In the genomic region with DNA sequence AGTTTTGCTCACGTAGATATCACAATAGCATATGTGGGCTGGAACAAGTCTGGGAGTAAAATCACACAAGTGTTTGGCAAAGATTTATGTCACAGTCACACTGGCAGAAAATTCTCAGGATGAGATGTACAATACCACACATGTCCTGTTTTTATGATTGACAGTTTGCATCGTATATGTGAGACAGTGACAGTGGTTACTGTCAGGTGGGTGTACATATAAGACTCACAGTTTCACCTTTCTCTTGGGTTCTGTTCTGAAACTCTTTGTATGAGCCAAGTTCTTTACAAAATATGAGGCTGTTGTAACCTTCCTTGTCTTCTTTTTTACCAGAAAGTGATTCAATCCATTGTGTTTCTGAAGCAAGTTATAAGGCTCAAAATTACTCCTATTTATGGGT, we compare ENCODE assay signal across 27 cellular contexts.
"Had no signal": no experiment of that assay in that cellular context is flagged by ENCODE, and none has a peak within 500 bp of the region (broad histone marks: within the 10 kb centered on the region; RNA-seq: fewer than 3 reads in every experiment).

No MANE protein-coding gene starts in this region.

- H3K4me1 Mint-ChIP-seq: activated B cell treated with CpG ODN at 0.5 μM for 24 hours; activated naive CD4-positive, alpha-beta T cell treated with anti-CD3 and anti-CD28 coated beads, Interleukin-2, amount 10 ng/mL, durations not matched to agents 7 days and 5 days; activated naive CD4-positive, alpha-beta T cell treated with anti-CD3 and anti-CD28 coated beads, Interleukin-2, amount 50 U/mL, for 24 hours; activated naive CD8-positive, alpha-beta T cell treated with anti-CD3 and anti-CD28 coated beads for 36 hours had no signal

- H3K4me3 Mint-ChIP-seq: activated B cell treated with CpG ODN at 0.5 μM for 24 hours; activated CD8-positive, alpha-beta memory T cell treated with anti-CD3 and anti-CD28 coated beads, Interleukin-2, amount 10 ng/mL, durations not matched to agents 7 days and 5 days; activated CD8-positive, alpha-beta T cell treated with anti-CD3 and anti-CD28 coated beads, Interleukin-2, amount 10 ng/mL, durations not matched to agents 7 days and 5 days; activated naive CD4-positive, alpha-beta T cell treated with anti-CD3 and anti-CD28 coated beads, Interleukin-2, amount 10 ng/mL, durations not matched to agents 7 days and 5 days; activated naive CD4-positive, alpha-beta T cell treated with anti-CD3 and anti-CD28 coated beads, Interleukin-2, amount 50 U/mL, for 24 hours; activated naive CD8-positive, alpha-beta T cell treated with anti-CD3 and anti-CD28 coated beads for 36 hours; activated T-cell treated with anti-CD3 and anti-CD28 coated beads, Interleukin-2, amount 50 U/mL, for 4 hours; T-helper 1 cell treated with Interleukin-12 subunit alpha and Interleukin-12 subunit beta and Interleukin-4 antibody, amounts not matched to agents 30 μg/mL and 1 μg/mL, for 36 hours; T-helper 2 cell treated with Interferon-gamma antibody and Interleukin-4, amounts not matched to agents 5 μg/mL and 100 μg/mL, for 36 hours had no signal

- H3K9me3 Mint-ChIP-seq: activated B cell treated with CpG ODN at 0.5 μM for 24 hours; activated naive CD4-positive, alpha-beta T cell treated with anti-CD3 and anti-CD28 coated beads, Interleukin-2, amount 10 ng/mL, durations not matched to agents 7 days and 5 days; activated naive CD4-positive, alpha-beta T cell treated with anti-CD3 and anti-CD28 coated beads, Interleukin-2, amount 50 U/mL, for 24 hours; activated naive CD8-positive, alpha-beta T cell treated with anti-CD3 and anti-CD28 coated beads for 36 hours; activated T-cell treated with anti-CD3 and anti-CD28 coated beads, Interleukin-2, amount 50 U/mL, for 4 hours; T-helper 1 cell treated with Interleukin-12 subunit alpha and Interleukin-12 subunit beta and Interleukin-4 antibody, amounts not matched to agents 30 μg/mL and 1 μg/mL, for 36 hours; T-helper 2 cell treated with Interferon-gamma antibody and Interleukin-4, amounts not matched to agents 5 μg/mL and 100 μg/mL, for 36 hours had no signal

- ATAC-seq: activated CD8-positive, alpha-beta memory T cell treated with anti-CD3 and anti-CD28 coated beads, Interleukin-2, amount 10 ng/mL, durations not matched to agents 7 days and 5 days; activated CD8-positive, alpha-beta T cell treated with anti-CD3 and anti-CD28 coated beads, Interleukin-2, amount 10 ng/mL, durations not matched to agents 7 days and 5 days; body of pancreas had no signal

- H3K27ac Mint-ChIP-seq: activated B cell treated with CpG ODN at 0.5 μM for 24 hours; activated CD8-positive, alpha-beta memory T cell treated with anti-CD3 and anti-CD28 coated beads, Interleukin-2, amount 10 ng/mL, durations not matched to agents 7 days and 5 days; activated CD8-positive, alpha-beta T cell treated with anti-CD3 and anti-CD28 coated beads, Interleukin-2, amount 10 ng/mL, durations not matched to agents 7 days and 5 days; activated naive CD4-positive, alpha-beta T cell treated with anti-CD3 and anti-CD28 coated beads, Interleukin-2, amount 10 ng/mL, durations not matched to agents 7 days and 5 days; activated naive CD4-positive, alpha-beta T cell treated with anti-CD3 and anti-CD28 coated beads, Interleukin-2, amount 50 U/mL, for 24 hours; activated naive CD8-positive, alpha-beta T cell treated with anti-CD3 and anti-CD28 coated beads for 36 hours; T-helper 1 cell treated with Interleukin-12 subunit alpha and Interleukin-12 subunit beta and Interleukin-4 antibody, amounts not matched to agents 30 μg/mL and 1 μg/mL, for 36 hours; T-helper 2 cell treated with Interferon-gamma antibody and Interleukin-4, amounts not matched to agents 5 μg/mL and 100 μg/mL, for 36 hours had no signal

- DNase-seq: activated B cell treated with CpG ODN at 0.5 μM for 24 hours; activated CD4-positive, alpha-beta T cell treated with anti-CD3 and anti-CD28 coated beads, Interleukin-2, amount 50 U/mL, for 1 hour; activated CD4-positive, alpha-beta T cell treated with anti-CD3 and anti-CD28 coated beads, Interleukin-2, amount 50 U/mL, for 48 hours; activated CD4-positive, CD25-positive, alpha-beta regulatory T cell treated with anti-CD3 and anti-CD28 coated beads, Interleukin-2, amount 50 U/mL, for 72 hours; activated CD8-positive, alpha-beta memory T cell treated with anti-CD3 and anti-CD28 coated beads for 24 hours; activated CD8-positive, alpha-beta memory T cell treated with anti-CD3 and anti-CD28 coated beads, Interleukin-2, amount 10 ng/mL, durations not matched to agents 7 days and 5 days; activated CD8-positive, alpha-beta memory T cell treated with anti-CD3 and anti-CD28 coated beads, Interleukin-2, amount 50 U/mL, for 48 hours; activated CD8-positive, alpha-beta T cell treated with anti-CD3 and anti-CD28 coated beads, Interleukin-2, amount 10 ng/mL, durations not matched to agents 7 days and 5 days; activated effector memory CD4-positive, alpha-beta T cell treated with anti-CD3 and anti-CD28 coated beads, Interleukin-2, amount 50 U/mL, for 16 hours; activated gamma-delta T cell treated with Interleukin-2 at 50 U/mL for 16 hours; activated naive CD4-positive, alpha-beta T cell; activated naive CD4-positive, alpha-beta T cell treated with anti-CD3 and anti-CD28 coated beads, Interleukin-2, amount 10 ng/mL, durations not matched to agents 7 days and 5 days; activated naive CD8-positive, alpha-beta T cell treated with anti-CD3 and anti-CD28 coated beads for 36 hours; activated T-cell treated with anti-CD3 and anti-CD28 coated beads, Interleukin-2, amount 50 U/mL, for 4 hours; adrenal gland; amniotic stem cell; aorta; body of pancreas; brain microvascular endothelial cell; central memory CD4-positive, alpha-beta T cell; SW 1271; T-helper 1 cell; T-helper 2 cell; T-helper 9 cell had no signal

- H3K36me3 Mint-ChIP-seq: activated CD8-positive, alpha-beta memory T cell treated with anti-CD3 and anti-CD28 coated beads, Interleukin-2, amount 10 ng/mL, durations not matched to agents 7 days and 5 days; activated naive CD4-positive, alpha-beta T cell treated with anti-CD3 and anti-CD28 coated beads, Interleukin-2, amount 10 ng/mL, durations not matched to agents 7 days and 5 days; activated naive CD4-positive, alpha-beta T cell treated with anti-CD3 and anti-CD28 coated beads, Interleukin-2, amount 50 U/mL, for 24 hours; activated naive CD8-positive, alpha-beta T cell treated with anti-CD3 and anti-CD28 coated beads for 36 hours had no signal

- H3K27me3 Mint-ChIP-seq: activated B cell treated with CpG ODN at 0.5 μM for 24 hours; activated CD8-positive, alpha-beta memory T cell treated with anti-CD3 and anti-CD28 coated beads, Interleukin-2, amount 10 ng/mL, durations not matched to agents 7 days and 5 days; activated naive CD4-positive, alpha-beta T cell treated with anti-CD3 and anti-CD28 coated beads, Interleukin-2, amount 10 ng/mL, durations not matched to agents 7 days and 5 days; activated naive CD4-positive, alpha-beta T cell treated with anti-CD3 and anti-CD28 coated beads, Interleukin-2, amount 50 U/mL, for 24 hours; activated naive CD8-positive, alpha-beta T cell treated with anti-CD3 and anti-CD28 coated beads for 36 hours had no signal
